Comparison of ENCODE assay signal across 1 cellular context in the genomic region with DNA sequence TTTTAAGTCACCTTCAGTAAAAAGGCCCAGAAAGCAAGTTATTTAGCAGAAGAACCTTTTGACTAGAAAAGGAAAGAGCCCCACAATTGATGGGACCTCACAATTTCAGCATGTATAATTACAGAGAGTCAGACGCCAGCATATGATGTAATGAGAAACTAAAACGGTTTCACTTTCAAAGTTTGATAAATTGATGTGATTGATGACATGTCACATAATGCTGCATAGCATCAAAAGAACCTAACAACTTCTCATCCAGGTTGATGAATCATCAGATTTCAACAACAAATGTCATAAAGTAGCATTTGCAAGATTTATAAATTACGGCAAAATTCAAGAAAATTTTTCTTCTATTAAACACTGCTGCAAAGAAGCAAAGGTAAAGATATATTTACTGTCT.
TF ChIP-seq lines count a peak whose summit lies in the region.

No MANE protein-coding gene starts in this region.

TF ChIP-seq in K562, 482 proteins besides CTCF, POLR2A, EP300 and RAD21 (continued from another document):
- TF ChIP-seq, protein P1, sequence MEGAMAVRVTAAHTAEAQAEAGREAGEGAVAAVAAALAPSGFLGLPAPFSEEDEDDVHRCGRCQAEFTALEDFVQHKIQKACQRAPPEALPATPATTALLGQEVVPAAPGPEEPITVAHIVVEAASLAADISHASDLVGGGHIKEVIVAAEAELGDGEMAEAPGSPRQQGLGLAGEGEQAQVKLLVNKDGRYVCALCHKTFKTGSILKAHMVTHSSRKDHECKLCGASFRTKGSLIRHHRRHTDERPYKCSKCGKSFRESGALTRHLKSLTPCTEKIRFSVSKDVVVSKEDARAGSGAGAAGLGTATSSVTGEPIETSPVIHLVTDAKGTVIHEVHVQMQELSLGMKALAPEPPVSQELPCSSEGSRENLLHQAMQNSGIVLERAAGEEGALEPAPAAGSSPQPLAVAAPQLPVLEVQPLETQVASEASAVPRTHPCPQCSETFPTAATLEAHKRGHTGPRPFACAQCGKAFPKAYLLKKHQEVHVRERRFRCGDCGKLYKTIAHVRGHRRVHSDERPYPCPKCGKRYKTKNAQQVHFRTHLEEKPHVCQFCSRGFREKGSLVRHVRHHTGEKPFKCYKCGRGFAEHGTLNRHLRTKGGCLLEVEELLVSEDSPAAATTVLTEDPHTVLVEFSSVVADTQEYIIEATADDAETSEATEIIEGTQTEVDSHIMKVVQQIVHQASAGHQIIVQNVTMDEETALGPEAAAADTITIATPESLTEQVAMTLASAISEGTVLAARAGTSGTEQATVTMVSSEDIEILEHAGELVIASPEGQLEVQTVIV (CRISPR knock-in tag; IDR thresholded peaks at IDR 0.05; ENCODE audit: borderline replicate concordance) = no peak
- TF ChIP-seq ZNF696 (CRISPR knock-in tag; conservative IDR thresholded peaks at IDR 0.05) = no peak
